ENCODE assay signal across 31 cellular contexts in genomic region chr6:151813858-151814257, GRCh38. TPM values are rescaled to one million over a fixed set of nuclear protein-coding genes. Genes with fewer than 3 reads are reported as not detected.
"Had no signal": no experiment of that assay in that cellular context is flagged by ENCODE, and none has a peak within 500 bp of the region (broad histone marks: within the 10 kb centered on the region; RNA-seq: fewer than 3 reads in every experiment).

No MANE protein-coding gene starts in this region.

- H3K27ac ChIP-seq: brain microvascular endothelial cell, epithelial cell of prostate, esophagus squamous epithelium, gastroesophageal sphincter, heart right ventricle, WERI-Rb-1 had no signal

- H3K4me3 ChIP-seq: esophagus squamous epithelium, gastroesophageal sphincter, heart right ventricle had no signal

- H3K36me3 ChIP-seq: brain microvascular endothelial cell, esophagus squamous epithelium, gastroesophageal sphincter, heart right ventricle, WERI-Rb-1 had no signal

- H3K9me3 ChIP-seq: esophagus squamous epithelium, gastroesophageal sphincter, heart right ventricle had no signal

- DNase-seq: activated B cell treated with CpG ODN at 0.5 μM for 24 hours; activated CD4-positive, alpha-beta T cell treated with anti-CD3 and anti-CD28 coated beads for 48 hours; activated CD4-positive, alpha-beta T cell treated with anti-CD3 and anti-CD28 coated beads, Interleukin-2, amount 50 U/mL, for 1 hour; activated CD4-positive, alpha-beta T cell treated with anti-CD3 and anti-CD28 coated beads, Interleukin-2, amount 50 U/mL, for 48 hours; activated CD8-positive, alpha-beta memory T cell treated with anti-CD3 and anti-CD28 coated beads for 24 hours; activated CD8-positive, alpha-beta T cell treated with anti-CD3 and anti-CD28 coated beads for 36 hours; activated effector memory CD4-positive, alpha-beta T cell treated with Interleukin-2 at 50 U/mL for 16 hours; activated gamma-delta T cell treated with Interleukin-2 at 50 U/mL for 16 hours; activated naive CD4-positive, alpha-beta T cell treated with anti-CD3 and anti-CD28 coated beads, Interleukin-2, amount 50 U/mL, for 16 hours; activated naive CD4-positive, alpha-beta T cell treated with Interleukin-2 at 50 U/mL for 16 hours; activated T-cell treated with anti-CD3 and anti-CD28 coated beads, Interleukin-2, amount 50 U/mL, for 4 hours; amniotic stem cell; anterior cingulate cortex; brain microvascular endothelial cell; caudate nucleus; cortex of kidney; dermis blood vessel endothelial cell; effector CD4-positive, alpha-beta T cell; esophagus squamous epithelium; foreskin melanocyte; heart right ventricle; T-helper 17 cell; T1000; WERI-Rb-1 had no signal

- ATAC-seq: activated CD4-positive, CD25-positive, alpha-beta regulatory T cell treated with anti-CD3 and anti-CD28 coated beads, Interleukin-2, amount 50 U/mL, for 24 hours; activated CD8-positive, alpha-beta T cell treated with anti-CD3 and anti-CD28 coated beads for 36 hours; activated T-cell treated with anti-CD3 and anti-CD28 coated beads, Interleukin-2, amount 50 U/mL, for 4 hours; activated T-helper 17 cell treated with anti-CD3 and anti-CD28 coated beads, Interleukin-2, amount 50 U/mL, for 72 hours; gastroesophageal sphincter; heart right ventricle; T-helper 17 cell had no signal

RNA-seq across cellular contexts. Expression of gene ESR1, which starts 6.4 kb away (rescaled TPM):
- total RNA-seq: chondrocyte, dermis blood vessel endothelial cell, endothelial cell of umbilical vein, glomerular endothelial cell had no signal
